In the genomic region with DNA sequence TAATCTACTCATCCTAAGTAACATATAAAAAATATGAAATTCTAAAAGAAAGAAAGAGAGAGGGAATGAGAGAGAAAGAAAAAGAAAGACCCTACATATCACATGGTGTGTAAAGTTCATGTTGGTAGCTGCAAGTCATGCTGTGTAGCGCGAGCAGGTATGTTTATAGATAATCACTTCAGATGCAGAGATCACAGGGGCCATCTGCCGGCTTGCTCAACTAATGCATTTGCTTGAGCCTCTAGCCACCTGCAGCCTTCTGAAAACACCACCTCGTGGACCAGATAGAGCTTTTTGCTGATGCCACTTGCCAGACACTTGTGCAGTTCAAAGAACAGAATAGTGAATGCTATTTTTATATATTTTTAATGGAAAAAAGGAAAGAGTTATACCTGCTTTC, we compare ENCODE assay signal across 2 cellular contexts.
A peak's percentile ranks its signal among the peaks of the same experiment; 100 is the strongest.
TF ChIP-seq lines count a peak whose summit lies in the region.

No MANE protein-coding gene starts in this region.

TF ChIP-seq in HEK293, 187 proteins besides CTCF, POLR2A, EP300 and RAD21 (continued from another document):
- TF ChIP-seq SP3 (tag by site-specific recombination; IDR thresholded peaks at IDR 0.05) (no peak), ZNF747 (tag by site-specific recombination; IDR thresholded peaks at IDR 0.05) (no peak), ZSCAN30 (tag by site-specific recombination; IDR thresholded peaks at IDR 0.05) (no peak), ZNF843 (tag by site-specific recombination; IDR thresholded peaks at IDR 0.05) (no peak), ZNF624 (tag by site-specific recombination; IDR thresholded peaks at IDR 0.05) (no peak), SCRT1 (tag by site-specific recombination; IDR thresholded peaks at IDR 0.05; ENCODE audit: borderline replicate concordance) (0 out of 2 replicates have a peak, but pooled peaks have one; percentile 15), ZNF112 (tag by site-specific recombination; IDR thresholded peaks at IDR 0.05) (no peak), ZNF530 (tag by site-specific recombination; IDR thresholded peaks at IDR 0.05; ENCODE audit: low read depth) (no peak), ZEB2 (tag by site-specific recombination; IDR thresholded peaks at IDR 0.05) (no peak), ZNF138 (tag by site-specific recombination; IDR thresholded peaks at IDR 0.05; ENCODE audit: borderline replicate concordance) (no peak), ZNF585B (tag by site-specific recombination; IDR thresholded peaks at IDR 0.05) (no peak), ZNF239 (tag by site-specific recombination; IDR thresholded peaks at IDR 0.05) (no peak), ZNF366 (tag by site-specific recombination; conservative IDR thresholded peaks at IDR 0.05) (peak; percentile 46; the same call in 1 of the 2 replicates), ZNF654 (tag by site-specific recombination; IDR thresholded peaks at IDR 0.05; ENCODE audit: low read depth) (peak; percentile 48), ZNF133 (tag by site-specific recombination; IDR thresholded peaks at IDR 0.05) (no peak), ZNF560 (tag by site-specific recombination; IDR thresholded peaks at IDR 0.05; ENCODE audit: borderline replicate concordance) (no peak), OVOL3 (tag by site-specific recombination; IDR thresholded peaks at IDR 0.05) (no peak)
- TF ChIP-seq, protein P1, sequence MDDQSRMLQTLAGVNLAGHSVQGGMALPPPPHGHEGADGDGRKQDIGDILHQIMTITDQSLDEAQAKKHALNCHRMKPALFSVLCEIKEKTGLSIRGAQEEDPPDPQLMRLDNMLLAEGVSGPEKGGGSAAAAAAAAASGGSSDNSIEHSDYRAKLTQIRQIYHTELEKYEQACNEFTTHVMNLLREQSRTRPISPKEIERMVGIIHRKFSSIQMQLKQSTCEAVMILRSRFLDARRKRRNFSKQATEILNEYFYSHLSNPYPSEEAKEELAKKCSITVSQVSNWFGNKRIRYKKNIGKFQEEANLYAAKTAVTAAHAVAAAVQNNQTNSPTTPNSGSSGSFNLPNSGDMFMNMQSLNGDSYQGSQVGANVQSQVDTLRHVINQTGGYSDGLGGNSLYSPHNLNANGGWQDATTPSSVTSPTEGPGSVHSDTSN (CRISPR knock-in tag; IDR thresholded peaks at IDR 0.05) = no peak
- TF ChIP-seq, protein P2, sequence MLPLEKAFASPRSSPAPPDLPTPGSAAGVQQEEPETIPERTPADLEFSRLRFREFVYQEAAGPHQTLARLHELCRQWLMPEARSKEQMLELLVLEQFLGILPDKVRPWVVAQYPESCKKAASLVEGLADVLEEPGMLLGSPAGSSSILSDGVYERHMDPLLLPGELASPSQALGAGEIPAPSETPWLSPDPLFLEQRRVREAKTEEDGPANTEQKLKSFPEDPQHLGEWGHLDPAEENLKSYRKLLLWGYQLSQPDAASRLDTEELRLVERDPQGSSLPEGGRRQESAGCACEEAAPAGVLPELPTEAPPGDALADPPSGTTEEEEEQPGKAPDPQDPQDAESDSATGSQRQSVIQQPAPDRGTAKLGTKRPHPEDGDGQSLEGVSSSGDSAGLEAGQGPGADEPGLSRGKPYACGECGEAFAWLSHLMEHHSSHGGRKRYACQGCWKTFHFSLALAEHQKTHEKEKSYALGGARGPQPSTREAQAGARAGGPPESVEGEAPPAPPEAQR (tag by site-specific recombination; IDR thresholded peaks at IDR 0.05) = no peak
- TF ChIP-seq, protein P3, sequence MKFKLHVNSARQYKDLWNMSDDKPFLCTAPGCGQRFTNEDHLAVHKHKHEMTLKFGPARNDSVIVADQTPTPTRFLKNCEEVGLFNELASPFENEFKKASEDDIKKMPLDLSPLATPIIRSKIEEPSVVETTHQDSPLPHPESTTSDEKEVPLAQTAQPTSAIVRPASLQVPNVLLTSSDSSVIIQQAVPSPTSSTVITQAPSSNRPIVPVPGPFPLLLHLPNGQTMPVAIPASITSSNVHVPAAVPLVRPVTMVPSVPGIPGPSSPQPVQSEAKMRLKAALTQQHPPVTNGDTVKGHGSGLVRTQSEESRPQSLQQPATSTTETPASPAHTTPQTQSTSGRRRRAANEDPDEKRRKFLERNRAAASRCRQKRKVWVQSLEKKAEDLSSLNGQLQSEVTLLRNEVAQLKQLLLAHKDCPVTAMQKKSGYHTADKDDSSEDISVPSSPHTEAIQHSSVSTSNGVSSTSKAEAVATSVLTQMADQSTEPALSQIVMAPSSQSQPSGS (tag by site-specific recombination; IDR thresholded peaks at IDR 0.05; ENCODE audit: low read depth) = no peak

TF ChIP-seq in neural cell, 6 proteins besides CTCF, POLR2A, EP300 and RAD21 (continued from another document):
- TF ChIP-seq, protein P4, sequence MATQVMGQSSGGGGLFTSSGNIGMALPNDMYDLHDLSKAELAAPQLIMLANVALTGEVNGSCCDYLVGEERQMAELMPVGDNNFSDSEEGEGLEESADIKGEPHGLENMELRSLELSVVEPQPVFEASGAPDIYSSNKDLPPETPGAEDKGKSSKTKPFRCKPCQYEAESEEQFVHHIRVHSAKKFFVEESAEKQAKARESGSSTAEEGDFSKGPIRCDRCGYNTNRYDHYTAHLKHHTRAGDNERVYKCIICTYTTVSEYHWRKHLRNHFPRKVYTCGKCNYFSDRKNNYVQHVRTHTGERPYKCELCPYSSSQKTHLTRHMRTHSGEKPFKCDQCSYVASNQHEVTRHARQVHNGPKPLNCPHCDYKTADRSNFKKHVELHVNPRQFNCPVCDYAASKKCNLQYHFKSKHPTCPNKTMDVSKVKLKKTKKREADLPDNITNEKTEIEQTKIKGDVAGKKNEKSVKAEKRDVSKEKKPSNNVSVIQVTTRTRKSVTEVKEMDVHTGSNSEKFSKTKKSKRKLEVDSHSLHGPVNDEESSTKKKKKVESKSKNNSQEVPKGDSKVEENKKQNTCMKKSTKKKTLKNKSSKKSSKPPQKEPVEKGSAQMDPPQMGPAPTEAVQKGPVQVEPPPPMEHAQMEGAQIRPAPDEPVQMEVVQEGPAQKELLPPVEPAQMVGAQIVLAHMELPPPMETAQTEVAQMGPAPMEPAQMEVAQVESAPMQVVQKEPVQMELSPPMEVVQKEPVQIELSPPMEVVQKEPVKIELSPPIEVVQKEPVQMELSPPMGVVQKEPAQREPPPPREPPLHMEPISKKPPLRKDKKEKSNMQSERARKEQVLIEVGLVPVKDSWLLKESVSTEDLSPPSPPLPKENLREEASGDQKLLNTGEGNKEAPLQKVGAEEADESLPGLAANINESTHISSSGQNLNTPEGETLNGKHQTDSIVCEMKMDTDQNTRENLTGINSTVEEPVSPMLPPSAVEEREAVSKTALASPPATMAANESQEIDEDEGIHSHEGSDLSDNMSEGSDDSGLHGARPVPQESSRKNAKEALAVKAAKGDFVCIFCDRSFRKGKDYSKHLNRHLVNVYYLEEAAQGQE (IDR thresholded peaks at IDR 0.05; ENCODE audit: borderline replicate concordance) = no peak
- peak; percentile 47 for TF ChIP-seq SMC3 (conservative IDR thresholded peaks at IDR 0.05; ENCODE audit: poor library complexity)
- no peak for TF ChIP-seq TAF1 (IDR thresholded peaks at IDR 0.05; ENCODE audit: low read depth)
